In the genomic region with DNA sequence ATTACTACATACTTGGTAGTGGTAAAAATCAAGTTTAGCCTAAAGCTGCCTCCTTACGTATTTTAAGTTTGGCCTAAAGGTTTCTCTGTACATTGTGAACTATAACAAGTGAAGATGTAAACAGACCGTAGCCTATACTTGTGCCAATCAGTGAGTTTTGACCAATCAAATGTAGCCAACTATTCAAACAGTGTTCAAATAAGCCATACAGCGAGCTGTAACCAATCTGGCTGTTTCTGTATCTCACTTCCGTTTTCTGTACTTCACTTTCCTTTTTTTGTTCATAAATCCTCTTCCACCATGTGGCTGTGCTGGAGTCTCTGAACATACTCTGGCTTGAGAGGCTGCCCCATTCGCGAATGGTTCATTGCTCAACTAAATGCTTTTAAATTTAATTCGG, we compare ENCODE assay signal across 20 cellular contexts.
DNase-seq lines count a peak whose midpoint lies in the region; ATAC-seq and TF ChIP-seq lines count a peak whose summit lies in the region.
"Had no signal": no experiment of that assay in that cellular context is flagged by ENCODE, and none has a peak within 500 bp of the region (broad histone marks: within the 10 kb centered on the region; RNA-seq: fewer than 3 reads in every experiment).

No MANE protein-coding gene starts in this region.

- no peak overlapping the region for H3K18ac ChIP-seq in neuronal stem cell (ENCODE audit: low read length)

- no peaks in the 10 kb centered on the region for H3F3A ChIP-seq in Loucy (ENCODE audit: low read depth)

- TF ChIP-seq POLR2A in breast epithelium (IDR thresholded peaks at IDR 0.05), result no peak

- no peak overlapping the region for H3K4ac ChIP-seq in neuronal stem cell (ENCODE audit: low read length)

- no peak overlapping the region for H4K8ac ChIP-seq in neuronal stem cell (ENCODE audit: low read depth, low read length)

- H2BK12ac ChIP-seq in neuronal stem cell (ENCODE audit: low read length), result no peak overlapping the region

- TF ChIP-seq CTCF in mammary epithelial cell (conservative IDR thresholded peaks at IDR 0.05 in 1 of 2, IDR thresholded peaks at IDR 0.05 in 1 of 2; ENCODE audit: extremely low read depth in 1 of 2, insufficient read depth in 1 of 2, low read depth in 1 of 2, low read length in 2 of 2), result no peak
- no peak for TF ChIP-seq CTCF in breast epithelium (IDR thresholded peaks at IDR 0.05)
- TF ChIP-seq CTCF in Loucy (conservative IDR thresholded peaks at IDR 0.05; ENCODE audit: low read length), result no peak

- H3K9me2 ChIP-seq in Loucy (replicated peaks; ENCODE audit: low read depth, low read length), result no peaks in the 10 kb centered on the region

- DNase-seq in mammary epithelial cell (no peak), breast epithelium (ENCODE audit: low spot score in 2 of 2) (no peak), SK-MEL-5 (ENCODE audit: low read depth, low spot score) (peak; percentile 2), neuronal stem cell (ENCODE audit: low spot score) (no peak), activated T-cell treated with anti-CD3 and anti-CD28 coated beads for 4 hours (no peak), 8988T (no peak)
- DNase-seq: DND-41, H9, NCI-H1105, NCI-H1694 treated with DMSO at 0.1 percent for 48 hours, NCI-H446, NCI-H748 treated with DMSO at 0.1 percent for 48 hours, Right ventricle myocardium superior, T-helper 17 cell had no signal

- H3K79me2 ChIP-seq in mammary epithelial cell (ENCODE audit: insufficient read depth, low read length) (no peaks in the 10 kb centered on the region), Loucy (ENCODE audit: insufficient read depth, low read length) (no peaks in the 10 kb centered on the region)

- H3K79me1 ChIP-seq in neuronal stem cell (ENCODE audit: low read depth, low read length), result no peaks in the 10 kb centered on the region

- H3K27ac ChIP-seq in mammary epithelial cell (ENCODE audit: insufficient read depth, low read depth, low read length), result no peak overlapping the region
- no peak overlapping the region for H3K27ac ChIP-seq in breast epithelium
- H3K27ac ChIP-seq in neuronal stem cell (replicated peaks; ENCODE audit: low read length), result no peak overlapping the region
- H3K27ac ChIP-seq: A549; BLaER1 treated with 17β-estradiol and CSF1 and Interleukin-3, amounts not matched to agents 10 nM and 100 nM; HL-60 had no signal

- H3K27me3 ChIP-seq in mammary epithelial cell (ENCODE audit: insufficient read depth, low read length) (no peaks in the 10 kb centered on the region), breast epithelium (no peaks in the 10 kb centered on the region), Loucy (ENCODE audit: insufficient read depth, low read length, poor library complexity, severe bottlenecking) (no peaks in the 10 kb centered on the region), neuronal stem cell (ENCODE audit: control insufficient read depth in 3 of 3, insufficient read depth in 3 of 3, low read depth in 1 of 3, low read length in 3 of 3) (no peaks in the 10 kb centered on the region)
- H3K27me3 ChIP-seq: BLaER1 treated with 17β-estradiol and CSF1 and Interleukin-3, amounts not matched to agents 10 nM and 100 nM had no signal

- H3K4me2 ChIP-seq in mammary epithelial cell (ENCODE audit: insufficient read depth, low read depth, low read length) (no peak overlapping the region), Loucy (ENCODE audit: low read depth, low read length, poor library complexity, severe bottlenecking) (no peak overlapping the region), neuronal stem cell (ENCODE audit: insufficient read depth, low read length, poor library complexity, severe bottlenecking) (no peak overlapping the region)
- H3K4me2 ChIP-seq: A549; BLaER1 treated with 17β-estradiol and CSF1 and Interleukin-3, amounts not matched to agents 10 nM and 100 nM had no signal

- H3K14ac ChIP-seq in neuronal stem cell (ENCODE audit: low read length), result no peak overlapping the region

- H2BK5ac ChIP-seq in neuronal stem cell (ENCODE audit: low read length), result no peak overlapping the region

- CTCF ChIA-PET in mammary epithelial cell (lab: Charles Lee; ENCODE audit: low non-redundant PET), result no interaction called here

- H2AK5ac ChIP-seq in neuronal stem cell (ENCODE audit: low read depth, low read length), result no peak overlapping the region

- no peak for ATAC-seq in GM19328 (IDR thresholded peaks at IDR 0.05; ENCODE audit: unreplicated experiment)
- ATAC-seq: A549, K562, T-helper 17 cell had no signal

- H3K9ac ChIP-seq in mammary epithelial cell (ENCODE audit: insufficient read depth, low read length) (no peak overlapping the region), Loucy (ENCODE audit: low read depth, low read length, poor library complexity, severe bottlenecking) (no peak overlapping the region), neuronal stem cell (ENCODE audit: low read depth, low read length, poor library complexity) (no peak overlapping the region)
- H3K9ac ChIP-seq: BLaER1 treated with 17β-estradiol and CSF1 and Interleukin-3, amounts not matched to agents 10 nM and 100 nM had no signal

- no peak overlapping the region for H2BK120ac ChIP-seq in neuronal stem cell (ENCODE audit: low read depth, low read length)

- H2AFZ ChIP-seq in mammary epithelial cell (ENCODE audit: low read depth, low read length) (peak overlapping the region; percentile 40), Loucy (ENCODE audit: low read length) (peak overlapping the region; percentile 27), neuronal stem cell (ENCODE audit: low read length) (peak overlapping the region; percentile 66)

- WGBS in mammary epithelial cell (ENCODE audit: low coverage, missing lambda C conversion rate), result 97% methylated on average over 7 of the region's 7 CpGs
- no CpG with 5 or more reads among the region's 7 CpGs for WGBS in neuronal stem cell (ENCODE audit: extremely low coverage in 2 of 2, insufficient read length in 2 of 2, insufficient replicate concordance in 1 of 2), 2 donors

- peaks cover 8% of the 10 kb centered on the region for H3K4me1 ChIP-seq in mammary epithelial cell (ENCODE audit: insufficient read depth, low read length)
- no peaks in the 10 kb centered on the region for H3K4me1 ChIP-seq in breast epithelium
- no peaks in the 10 kb centered on the region for H3K4me1 ChIP-seq in Loucy (ENCODE audit: insufficient read depth, low read length, poor library complexity, severe bottlenecking)
- peaks cover 4 to 14% of the 10 kb centered on the region in 2 donors for H3K4me1 ChIP-seq in neuronal stem cell (ENCODE audit: control insufficient read depth in 2 of 2, insufficient read depth in 1 of 2, low read depth in 1 of 2, low read length in 2 of 2)
- H3K4me1 ChIP-seq: BLaER1 treated with 17β-estradiol and CSF1 and Interleukin-3, amounts not matched to agents 10 nM and 100 nM had no signal

- dilution Hi-C loops in mammary epithelial cell (cut with HindIII; ENCODE audit: low sequenced_read_pairs), result no loop called here

- H3K9me3 ChIP-seq in mammary epithelial cell (replicated peaks; ENCODE audit: insufficient read depth, low read length) (no peaks in the 10 kb centered on the region), breast epithelium (no peaks in the 10 kb centered on the region), Loucy (ENCODE audit: insufficient read depth, low read depth, low read length) (no peaks in the 10 kb centered on the region), neuronal stem cell (replicated peaks in 1 of 2; ENCODE audit: control insufficient read depth in 2 of 2, insufficient read depth in 1 of 2, low read depth in 1 of 2, low read length in 2 of 2) (no peaks in the 10 kb centered on the region)
- H3K9me3 ChIP-seq: A549; BLaER1 treated with 17β-estradiol and CSF1 and Interleukin-3, amounts not matched to agents 10 nM and 100 nM had no signal

- BruUV-seq in mammary epithelial cell (replicated peaks; lab: Mats Ljungman, UMichigan), result no TSS peak

- no peak overlapping the region for H3K23ac ChIP-seq in neuronal stem cell (ENCODE audit: low read depth, low read length, poor library complexity)

- intact Hi-C loops in mammary epithelial cell (cut with micrococcal nuclease), result loop anchor here (10.0 kb wide), 2 partner anchors 51 to 191 kb away; no protein-coding TSS in a partner anchor
- intact Hi-C loops in breast epithelium (cut with DNase I; ENCODE audit: low total_unique reads), result no loop called here

- in situ Hi-C loops in mammary epithelial cell (cut with MboI; ENCODE audit: low sequenced_read_pairs in 2 of 2), result no loop called here
- in situ Hi-C loops in SK-MEL-5 (cut with HindIII; ENCODE audit: low pct_unique_long_range_greater_than_20kb, low sequenced_read_pairs), result no loop called here

- H4K20me1 ChIP-seq in mammary epithelial cell (ENCODE audit: insufficient read depth, low read length) (no peaks in the 10 kb centered on the region), Loucy (ENCODE audit: insufficient read depth, low read length, poor library complexity, severe bottlenecking) (no peaks in the 10 kb centered on the region)
- H4K20me1 ChIP-seq: BLaER1 treated with 17β-estradiol and CSF1 and Interleukin-3, amounts not matched to agents 10 nM and 100 nM had no signal

- H4K91ac ChIP-seq in neuronal stem cell (ENCODE audit: low read depth, low read length, poor library complexity), result no peak overlapping the region

- H3K36me3 ChIP-seq in mammary epithelial cell (ENCODE audit: insufficient read depth, low read length) (no peaks in the 10 kb centered on the region), breast epithelium (no peaks in the 10 kb centered on the region), Loucy (ENCODE audit: insufficient read depth, low read length) (no peaks in the 10 kb centered on the region), neuronal stem cell (replicated peaks in 1 of 2; ENCODE audit: control insufficient read depth in 2 of 2, insufficient read depth in 2 of 2, low read length in 2 of 2) (no peaks in the 10 kb centered on the region)
- H3K36me3 ChIP-seq: BLaER1 treated with 17β-estradiol and CSF1 and Interleukin-3, amounts not matched to agents 10 nM and 100 nM had no signal

- no peak overlapping the region for H2BK15ac ChIP-seq in neuronal stem cell (ENCODE audit: low read length)

- H3K4me3 ChIP-seq in mammary epithelial cell (replicated peaks in 1 of 3; ENCODE audit: insufficient read depth in 1 of 3, low read depth in 2 of 3, low read length in 3 of 3) (no peak overlapping the region), breast epithelium (no peak overlapping the region), Loucy (ENCODE audit: low read length, poor library complexity, severe bottlenecking) (no peak overlapping the region), neuronal stem cell (ENCODE audit: low read length in 2 of 2) (no peak overlapping the region)
- H3K4me3 ChIP-seq: A549; BLaER1 treated with 17β-estradiol and CSF1 and Interleukin-3, amounts not matched to agents 10 nM and 100 nM; K562 had no signal
